12 cellular contexts compared by ENCODE assay signal in genomic region chr2:202158796-202159195, GRCh38.
DNase-seq lines count a peak whose midpoint lies in the region; ATAC-seq, FAIRE-seq and TF ChIP-seq lines count a peak whose summit lies in the region.
"Had no signal": no experiment of that assay in that cellular context is flagged by ENCODE, and none has a peak within 500 bp of the region (broad histone marks: within the 10 kb centered on the region; RNA-seq: fewer than 3 reads in every experiment).

No MANE protein-coding gene starts in this region.

- no TSS peak for BruUV-seq in GM12878 (replicated peaks; lab: Mats Ljungman, UMichigan)

- no peaks in the 10 kb centered on the region for H3K4me1 ChIP-seq in DND-41 (ENCODE audit: insufficient read depth, low read length)
- H3K4me1 ChIP-seq in GM12878 (ENCODE audit: control insufficient read depth, insufficient read depth, low read length) = no peaks in the 10 kb centered on the region
- H3K4me1 ChIP-seq in colonic mucosa = no peaks in the 10 kb centered on the region
- H3K4me1 ChIP-seq: adrenal gland, esophagus squamous epithelium had no signal

- CTCF ChIA-PET in GM12878 (lab: Yijun Ruan, JAX) = interaction anchor here (1.2 kb wide), 1 partner anchor 299 kb away, joined by 4 read pairs; no protein-coding TSS in a partner anchor

- H3K27ac ChIP-seq in DND-41 (ENCODE audit: low read length) (no peak overlapping the region), GM12878 (ENCODE audit: control insufficient read depth, insufficient read depth) (no peak overlapping the region), colonic mucosa (no peak overlapping the region)
- H3K27ac ChIP-seq: adrenal gland, esophagus squamous epithelium had no signal

- POLR2A ChIA-PET in GM12878 (lab: Charles Lee) = no interaction called here

- SMC1A ChIA-PET in GM12878 (lab: Charles Lee; ENCODE audit: uncharacterized antibody, unreplicated experiment) = interaction anchor here (0.6 to 1.0 kb wide), 3 partner anchors 57 to 298 kb away, joined by 3 to 5 read pairs (median 4); no protein-coding TSS in a partner anchor

- H3K36me3 ChIP-seq in DND-41 (ENCODE audit: insufficient read depth, low read length) (no peaks in the 10 kb centered on the region), GM12878 (ENCODE audit: control insufficient read depth in 2 of 2, insufficient read depth in 2 of 2, low read length in 1 of 2) (no peaks in the 10 kb centered on the region), colonic mucosa (no peaks in the 10 kb centered on the region)
- H3K36me3 ChIP-seq: adrenal gland, esophagus squamous epithelium had no signal

- TF ChIP-seq RAD21 in GM12878 (IDR thresholded peaks at IDR 0.05; ENCODE audit: insufficient read depth, low read depth, low read length) = peak; percentile 43

- 12% methylated on average over 5 of the region's 5 CpGs for WGBS in GM12878 (ENCODE audit: insufficient coverage, insufficient replicate concordance, low lambda C conversion rate, missing lambda C conversion rate)

- H3K9me3 ChIP-seq in DND-41 (ENCODE audit: insufficient read depth, low read length, severe bottlenecking) (no peaks in the 10 kb centered on the region), GM12878 (replicated peaks; ENCODE audit: control insufficient read depth, insufficient read depth, low read length) (no peaks in the 10 kb centered on the region), colonic mucosa (no peaks in the 10 kb centered on the region)
- H3K9me3 ChIP-seq: adrenal gland, esophagus squamous epithelium had no signal

- intact Hi-C loops in GM12878 (cut with micrococcal nuclease; ENCODE audit: unreplicated experiment) = no loop called here
- intact Hi-C loops in colonic mucosa (cut with DNase I) = no loop called here

- H3K4me3 ChIP-seq in DND-41 (ENCODE audit: low read depth in 1 of 2, low read length in 2 of 2) (no peak overlapping the region), LNCaP clone FGC (ENCODE audit: low read depth, low read length) (no peak overlapping the region), GM12878 (no peak overlapping the region), colonic mucosa (no peak overlapping the region)
- H3K4me3 ChIP-seq: adrenal gland, esophagus squamous epithelium had no signal

- H3K79me2 ChIP-seq in DND-41 (ENCODE audit: insufficient read depth, low read length) (no peaks in the 10 kb centered on the region), GM12878 (ENCODE audit: control insufficient read depth, insufficient read depth, low read length) (no peaks in the 10 kb centered on the region)

- H4K20me1 ChIP-seq in DND-41 (ENCODE audit: insufficient read depth, low read length) (no peaks in the 10 kb centered on the region), GM12878 (ENCODE audit: control insufficient read depth, insufficient read depth) (no peaks in the 10 kb centered on the region)

- ATAC-seq in DND-41 (ENCODE audit: insufficient read depth, low read depth) = no peak
- ATAC-seq in GM12878 = peak; percentile 40; the same call in 1 of the 3 replicates
- ATAC-seq in HG02981 (IDR thresholded peaks at IDR 0.05; ENCODE audit: unreplicated experiment) = no peak

- DNase-seq in DND-41 = no peak
- DNase-seq in LNCaP clone FGC (ENCODE audit: low read depth) = peak; percentile 10
- DNase-seq in GM12878 (ENCODE audit: low read depth, low spot score) = no peak
- DNase-seq in myocyte (ENCODE audit: low read depth) = peak; percentile 26
- DNase-seq in ureter (ENCODE audit: low spot score) = no peak
- no peak for DNase-seq in central memory CD4-positive, alpha-beta T cell
- no peak for DNase-seq in colonic mucosa
- DNase-seq: adrenal gland, esophagus squamous epithelium, NCI-H2081, T-helper 1 cell had no signal

- H2AFZ ChIP-seq in DND-41 (ENCODE audit: low read depth, low read length) = no peak overlapping the region
- no peak overlapping the region for H2AFZ ChIP-seq in GM12878 (ENCODE audit: control insufficient read depth, low read depth, low read length)

- TF ChIP-seq EP300 in GM12878 (IDR thresholded peaks at IDR 0.05; ENCODE audit: borderline replicate concordance in 1 of 2, control insufficient read depth in 1 of 2, low read depth in 2 of 2, low read length in 2 of 2) = no peak

- TF ChIP-seq POLR2A in GM12878 (IDR thresholded peaks at IDR 0.05; ENCODE audit: low read depth, low read length) = no peak

- H3K27me3 ChIP-seq in DND-41 (ENCODE audit: insufficient read depth, low read length, poor library complexity) = peaks cover 5% of the 10 kb centered on the region
- H3K27me3 ChIP-seq in GM12878 (replicated peaks in 1 of 2; ENCODE audit: control insufficient read depth in 2 of 2, insufficient read depth in 2 of 2, low read length in 1 of 2) = no peaks in the 10 kb centered on the region
- H3K27me3 ChIP-seq in colonic mucosa = no peaks in the 10 kb centered on the region
- H3K27me3 ChIP-seq: adrenal gland, esophagus squamous epithelium had no signal

- RAD21 ChIA-PET in GM12878 (lab: Charles Lee; ENCODE audit: unreplicated experiment) = interaction anchor here (0.7 to 0.9 kb wide), 2 partner anchors 193 to 298 kb away, joined by 3 read pairs; no protein-coding TSS in a partner anchor

- in situ Hi-C loops in GM12878 (cut with MboI) = no loop called here

- H3K4me2 ChIP-seq in DND-41 (ENCODE audit: insufficient read depth, low read length) = no peak overlapping the region
- H3K4me2 ChIP-seq in GM12878 (ENCODE audit: control insufficient read depth, insufficient read depth) = no peak overlapping the region

- TF ChIP-seq CTCF in DND-41 (IDR thresholded peaks at IDR 0.05; ENCODE audit: borderline replicate concordance, extremely low read depth, low read length, poor library complexity, severe bottlenecking) (peak; percentile 23), LNCaP clone FGC (IDR thresholded peaks at IDR 0.05; ENCODE audit: control insufficient read depth, extremely low read depth, insufficient read depth) (peak; percentile 59), GM12878 (IDR thresholded peaks at IDR 0.05 in 2 of 3, conservative IDR thresholded peaks at IDR 0.05 in 1 of 3; ENCODE audit: control insufficient read depth in 2 of 3, extremely low read depth in 1 of 3, insufficient read depth in 1 of 3, low read depth in 3 of 3, low read length in 3 of 3) (peak in 1 of 3 experiments; percentile 37; a peak in 2 of 6 replicates), colonic mucosa (IDR thresholded peaks at IDR 0.05) (no peak)

- no peak for FAIRE-seq in GM12878 (lab: Jason Lieb, UNC)

- no peak overlapping the region for H3K9ac ChIP-seq in DND-41 (ENCODE audit: low read depth, low read length)
- no peak overlapping the region for H3K9ac ChIP-seq in GM12878 (ENCODE audit: control insufficient read depth, insufficient read depth, low read length)
- H3K9ac ChIP-seq in colonic mucosa (ENCODE audit: low read depth in 2 of 2, low read length in 2 of 2) = no peak overlapping the region

TF ChIP-seq in GM12878, 131 proteins besides CTCF, POLR2A, EP300 and RAD21 (continues in another document):
- TF ChIP-seq HCFC1 (IDR thresholded peaks at IDR 0.05; ENCODE audit: low read length) (no peak), NBN (IDR thresholded peaks at IDR 0.05) (no peak), POU2F2 (IDR thresholded peaks at IDR 0.05; ENCODE audit: borderline replicate concordance, low read depth, low read length) (no peak), RCOR1 (conservative IDR thresholded peaks at IDR 0.05; ENCODE audit: low read depth, low read length) (no peak), CBX3 (IDR thresholded peaks at IDR 0.05; ENCODE audit: borderline replicate concordance, low read depth) (no peak), NR2F1 (conservative IDR thresholded peaks at IDR 0.05) (no peak)
- TF ChIP-seq, protein P1, sequence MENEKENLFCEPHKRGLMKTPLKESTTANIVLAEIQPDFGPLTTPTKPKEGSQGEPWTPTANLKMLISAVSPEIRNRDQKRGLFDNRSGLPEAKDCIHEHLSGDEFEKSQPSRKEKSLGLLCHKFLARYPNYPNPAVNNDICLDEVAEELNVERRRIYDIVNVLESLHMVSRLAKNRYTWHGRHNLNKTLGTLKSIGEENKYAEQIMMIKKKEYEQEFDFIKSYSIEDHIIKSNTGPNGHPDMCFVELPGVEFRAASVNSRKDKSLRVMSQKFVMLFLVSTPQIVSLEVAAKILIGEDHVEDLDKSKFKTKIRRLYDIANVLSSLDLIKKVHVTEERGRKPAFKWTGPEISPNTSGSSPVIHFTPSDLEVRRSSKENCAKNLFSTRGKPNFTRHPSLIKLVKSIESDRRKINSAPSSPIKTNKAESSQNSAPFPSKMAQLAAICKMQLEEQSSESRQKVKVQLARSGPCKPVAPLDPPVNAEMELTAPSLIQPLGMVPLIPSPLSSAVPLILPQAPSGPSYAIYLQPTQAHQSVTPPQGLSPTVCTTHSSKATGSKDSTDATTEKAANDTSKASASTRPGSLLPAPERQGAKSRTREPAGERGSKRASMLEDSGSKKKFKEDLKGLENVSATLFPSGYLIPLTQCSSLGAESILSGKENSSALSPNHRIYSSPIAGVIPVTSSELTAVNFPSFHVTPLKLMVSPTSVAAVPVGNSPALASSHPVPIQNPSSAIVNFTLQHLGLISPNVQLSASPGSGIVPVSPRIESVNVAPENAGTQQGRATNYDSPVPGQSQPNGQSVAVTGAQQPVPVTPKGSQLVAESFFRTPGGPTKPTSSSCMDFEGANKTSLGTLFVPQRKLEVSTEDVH (IDR thresholded peaks at IDR 0.05; ENCODE audit: low read depth, partially characterized antibody) = no peak
- TF ChIP-seq, protein P2, sequence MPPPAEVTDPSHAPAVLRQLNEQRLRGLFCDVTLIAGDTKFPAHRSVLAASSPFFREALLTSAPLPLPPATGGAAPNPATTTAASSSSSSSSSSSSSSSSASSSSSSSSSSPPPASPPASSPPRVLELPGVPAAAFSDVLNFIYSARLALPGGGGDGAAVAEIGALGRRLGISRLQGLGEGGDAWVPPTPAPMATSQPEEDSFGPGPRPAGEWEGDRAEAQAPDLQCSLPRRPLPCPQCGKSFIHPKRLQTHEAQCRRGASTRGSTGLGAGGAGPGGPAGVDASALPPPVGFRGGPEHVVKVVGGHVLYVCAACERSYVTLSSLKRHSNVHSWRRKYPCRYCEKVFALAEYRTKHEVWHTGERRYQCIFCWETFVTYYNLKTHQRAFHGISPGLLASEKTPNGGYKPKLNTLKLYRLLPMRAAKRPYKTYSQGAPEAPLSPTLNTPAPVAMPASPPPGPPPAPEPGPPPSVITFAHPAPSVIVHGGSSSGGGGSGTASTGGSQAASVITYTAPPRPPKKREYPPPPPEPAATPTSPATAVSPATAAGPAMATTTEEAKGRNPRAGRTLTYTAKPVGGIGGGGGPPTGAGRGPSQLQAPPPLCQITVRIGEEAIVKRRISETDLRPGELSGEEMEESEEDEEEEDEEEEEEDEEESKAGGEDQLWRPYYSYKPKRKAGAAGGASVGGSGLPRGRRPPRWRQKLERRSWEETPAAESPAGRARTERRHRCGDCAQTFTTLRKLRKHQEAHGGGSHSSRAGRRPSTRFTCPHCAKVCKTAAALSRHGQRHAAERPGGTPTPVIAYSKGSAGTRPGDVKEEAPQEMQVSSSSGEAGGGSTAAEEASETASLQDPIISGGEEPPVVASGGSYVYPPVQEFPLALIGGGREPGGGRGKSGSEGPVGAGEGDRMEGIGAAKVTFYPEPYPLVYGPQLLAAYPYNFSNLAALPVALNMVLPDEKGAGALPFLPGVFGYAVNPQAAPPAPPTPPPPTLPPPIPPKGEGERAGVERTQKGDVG (CRISPR knock-in tag; IDR thresholded peaks at IDR 0.05) = no peak

Comparison
In these comparisons a context has a peak if more than half of its experiments do, and no peak if none do; other contexts are left out.
1. DNase-seq: peak in LNCaP clone FGC (single experiment) and myocyte (single experiment); none in DND-41 (single experiment), GM12878 (single experiment), ureter (single experiment), central memory CD4-positive, alpha-beta T cell (single experiment) and colonic mucosa (single experiment).